20 cellular contexts compared by ENCODE assay signal in genomic region chr2:190717306-190717705, GRCh38.
DNase-seq lines count a peak whose midpoint lies in the region; ATAC-seq and TF ChIP-seq lines count a peak whose summit lies in the region.
"Had no signal": no experiment of that assay in that cellular context is flagged by ENCODE, and none has a peak within 500 bp of the region (broad histone marks: within the 10 kb centered on the region; RNA-seq: fewer than 3 reads in every experiment).

No MANE protein-coding gene starts in this region.

- peak overlapping the region; percentile 11 to 95 for H3K27ac Mint-ChIP-seq in activated naive CD4-positive, alpha-beta T cell treated with anti-CD3 and anti-CD28 coated beads, Interleukin-2, amount 50 U/mL, for 72 hours
- no peak overlapping the region for H3K27ac Mint-ChIP-seq in activated naive CD4-positive, alpha-beta T cell treated with anti-CD3 and anti-CD28 coated beads, Interleukin-2, amount 10 ng/mL, durations not matched to agents 7 days and 5 days
- peak overlapping the region; percentile 83 for H3K27ac Mint-ChIP-seq in activated naive CD8-positive, alpha-beta T cell treated with anti-CD3 and anti-CD28 coated beads, Interleukin-2, amount 50 U/mL, for 24 hours
- H3K27ac Mint-ChIP-seq in stimulated activated naive CD8-positive, alpha-beta T cell treated with anti-CD3 and anti-CD28 coated beads, Interleukin-15, amount 100 ng/mL, for 72 hours: peak overlapping the region; percentile 55 to 66
- no peak overlapping the region for H3K27ac Mint-ChIP-seq in CD14-positive monocyte
- H3K27ac Mint-ChIP-seq: CD4-positive, alpha-beta memory T cell; endodermal cell; natural killer cell; stimulated activated naive B cell treated with anti-CD40 and anti-IgM and Interleukin-4, amounts not matched to agents 10 μg/mL and 1 μg/mL and 100 μg/mL, for 72 hours had no signal

- H3K4me2 ChIP-seq in Loucy (ENCODE audit: low read depth, low read length, poor library complexity, severe bottlenecking) (peak overlapping the region; percentile 25), hepatocyte (no peak overlapping the region)

- H2AFZ ChIP-seq in Loucy (ENCODE audit: low read length) (no peak overlapping the region), hepatocyte (no peak overlapping the region)

- intact Hi-C loops in CD14-positive monocyte (cut with micrococcal nuclease): no loop called here

- H3K9me3 ChIP-seq in Loucy (ENCODE audit: insufficient read depth, low read depth, low read length) (no peaks in the 10 kb centered on the region), hepatocyte (ENCODE audit: low read depth) (no peaks in the 10 kb centered on the region)
- H3K9me3 ChIP-seq: ascending aorta, ovary had no signal

- ATAC-seq in activated naive CD4-positive, alpha-beta T cell treated with anti-CD3 and anti-CD28 coated beads, Interleukin-2, amount 50 U/mL, for 72 hours: no peak
- no peak for ATAC-seq in activated naive CD8-positive, alpha-beta T cell treated with anti-CD3 and anti-CD28 coated beads, Interleukin-2, amount 50 U/mL, for 24 hours
- no peak for ATAC-seq in stimulated activated naive CD8-positive, alpha-beta T cell treated with anti-CD3 and anti-CD28 coated beads, Interleukin-15, amount 100 ng/mL, for 72 hours
- no peak for ATAC-seq in GM21825 (IDR thresholded peaks at IDR 0.05; ENCODE audit: unreplicated experiment)
- ATAC-seq: left ventricle myocardium superior; natural killer cell; SK-N-SH treated with all-trans-retinoic acid at 6 μM for 48 hours; stimulated activated naive B cell treated with anti-CD40 and anti-IgM and Interleukin-4, amounts not matched to agents 10 μg/mL and 1 μg/mL and 100 μg/mL, for 72 hours had no signal

- H3K27me3 ChIP-seq in Loucy (ENCODE audit: insufficient read depth, low read length, poor library complexity, severe bottlenecking): no peaks in the 10 kb centered on the region
- H3K27me3 ChIP-seq in hepatocyte: no peaks in the 10 kb centered on the region
- H3K27me3 ChIP-seq: ascending aorta, ovary had no signal

- peaks cover 9% of the 10 kb centered on the region for H3K4me1 Mint-ChIP-seq in activated naive CD4-positive, alpha-beta T cell treated with anti-CD3 and anti-CD28 coated beads, Interleukin-2, amount 10 ng/mL, durations not matched to agents 7 days and 5 days
- peaks cover 64% of the 10 kb centered on the region for H3K4me1 Mint-ChIP-seq in activated naive CD8-positive, alpha-beta T cell treated with anti-CD3 and anti-CD28 coated beads, Interleukin-2, amount 50 U/mL, for 24 hours
- peaks cover 62% of the 10 kb centered on the region for H3K4me1 Mint-ChIP-seq in stimulated activated naive CD8-positive, alpha-beta T cell treated with anti-CD3 and anti-CD28 coated beads, Interleukin-15, amount 100 ng/mL, for 72 hours
- no peaks in the 10 kb centered on the region for H3K4me1 Mint-ChIP-seq in CD14-positive monocyte
- H3K4me1 Mint-ChIP-seq: natural killer cell had no signal

- peaks cover 0 to 9% of the 10 kb centered on the region in 2 donors for H3K36me3 Mint-ChIP-seq in activated naive CD4-positive, alpha-beta T cell treated with anti-CD3 and anti-CD28 coated beads, Interleukin-2, amount 50 U/mL, for 72 hours
- H3K36me3 Mint-ChIP-seq in activated naive CD4-positive, alpha-beta T cell treated with anti-CD3 and anti-CD28 coated beads, Interleukin-2, amount 10 ng/mL, durations not matched to agents 7 days and 5 days: no peaks in the 10 kb centered on the region
- H3K36me3 Mint-ChIP-seq in activated naive CD8-positive, alpha-beta T cell treated with anti-CD3 and anti-CD28 coated beads, Interleukin-2, amount 50 U/mL, for 24 hours (ENCODE audit: low read depth): no peaks in the 10 kb centered on the region
- no peaks in the 10 kb centered on the region for H3K36me3 Mint-ChIP-seq in CD14-positive monocyte
- H3K36me3 Mint-ChIP-seq: CD4-positive, alpha-beta memory T cell; natural killer cell; stimulated activated naive B cell treated with anti-CD40 and anti-IgM and Interleukin-4, amounts not matched to agents 10 μg/mL and 1 μg/mL and 100 μg/mL, for 72 hours had no signal

- no peak for DNase-seq in activated naive CD4-positive, alpha-beta T cell treated with anti-CD3 and anti-CD28 coated beads, Interleukin-2, amount 50 U/mL, for 72 hours (ENCODE audit: low spot score in 2 of 2)
- DNase-seq in activated naive CD4-positive, alpha-beta T cell treated with anti-CD3 and anti-CD28 coated beads, Interleukin-2, amount 10 ng/mL, durations not matched to agents 7 days and 5 days: no peak
- no peak for DNase-seq in activated naive CD8-positive, alpha-beta T cell treated with anti-CD3 and anti-CD28 coated beads, Interleukin-2, amount 50 U/mL, for 24 hours
- DNase-seq in stimulated activated naive CD8-positive, alpha-beta T cell treated with anti-CD3 and anti-CD28 coated beads, Interleukin-15, amount 100 ng/mL, for 72 hours: no peak
- DNase-seq in hepatocyte (ENCODE audit: low spot score) (no peak), CD14-positive monocyte (ENCODE audit: low spot score) (no peak)
- DNase-seq: activated CD4-positive, alpha-beta T cell treated with anti-CD3 and anti-CD28 coated beads, Interleukin-2, amount 50 U/mL, for 1 hour; CD4-positive, alpha-beta memory T cell; cortex of kidney; endodermal cell; left ventricle myocardium superior; midbrain; natural killer cell; OCI-M1; ovary; stimulated activated naive B cell treated with anti-CD40 and anti-IgM and Interleukin-4, amounts not matched to agents 10 μg/mL and 1 μg/mL and 100 μg/mL, for 72 hours had no signal

- H3K4me3 Mint-ChIP-seq in activated naive CD4-positive, alpha-beta T cell treated with anti-CD3 and anti-CD28 coated beads, Interleukin-2, amount 10 ng/mL, durations not matched to agents 7 days and 5 days: no peak overlapping the region
- H3K4me3 Mint-ChIP-seq in activated naive CD8-positive, alpha-beta T cell treated with anti-CD3 and anti-CD28 coated beads, Interleukin-2, amount 50 U/mL, for 24 hours: no peak overlapping the region
- peak overlapping the region in 1 of 2 donors; percentile 33 for H3K4me3 Mint-ChIP-seq in stimulated activated naive CD8-positive, alpha-beta T cell treated with anti-CD3 and anti-CD28 coated beads, Interleukin-15, amount 100 ng/mL, for 72 hours
- no peak overlapping the region for H3K4me3 Mint-ChIP-seq in CD14-positive monocyte
- H3K4me3 Mint-ChIP-seq: CD4-positive, alpha-beta memory T cell; endodermal cell; natural killer cell; stimulated activated naive B cell treated with anti-CD40 and anti-IgM and Interleukin-4, amounts not matched to agents 10 μg/mL and 1 μg/mL and 100 μg/mL, for 72 hours had no signal

- H3K27me3 Mint-ChIP-seq in activated naive CD4-positive, alpha-beta T cell treated with anti-CD3 and anti-CD28 coated beads, Interleukin-2, amount 10 ng/mL, durations not matched to agents 7 days and 5 days: peaks cover 4% of the 10 kb centered on the region
- no peaks in the 10 kb centered on the region for H3K27me3 Mint-ChIP-seq in activated naive CD8-positive, alpha-beta T cell treated with anti-CD3 and anti-CD28 coated beads, Interleukin-2, amount 50 U/mL, for 24 hours
- H3K27me3 Mint-ChIP-seq in stimulated activated naive CD8-positive, alpha-beta T cell treated with anti-CD3 and anti-CD28 coated beads, Interleukin-15, amount 100 ng/mL, for 72 hours: no peaks in the 10 kb centered on the region
- peaks cover 0 to 3% (median 2%) of the 10 kb centered on the region in 3 donors for H3K27me3 Mint-ChIP-seq in CD14-positive monocyte (ENCODE audit: low read depth in 3 of 3)

- H3K27ac ChIP-seq in hepatocyte: no peak overlapping the region
- H3K27ac ChIP-seq: ascending aorta, ovary had no signal

- TF ChIP-seq CTCF in Loucy (conservative IDR thresholded peaks at IDR 0.05; ENCODE audit: low read length) (no peak), hepatocyte (IDR thresholded peaks at IDR 0.05; ENCODE audit: poor library complexity) (no peak), CD14-positive monocyte (IDR thresholded peaks at IDR 0.05) (no peak)

- no peaks in the 10 kb centered on the region for H3F3A ChIP-seq in Loucy (ENCODE audit: low read depth)

- CTCF ChIA-PET in activated naive CD4-positive, alpha-beta T cell treated with anti-CD3 and anti-CD28 coated beads, Interleukin-2, amount 10 ng/mL, durations not matched to agents 7 days and 5 days (lab: Charles Lee): interaction anchor here (0.6 to 1.1 kb wide), 2 partner anchors 36 to 354 kb away, joined by 3 read pairs; no protein-coding TSS in a partner anchor

- H3K9me2 ChIP-seq in Loucy (replicated peaks; ENCODE audit: low read depth, low read length): no peaks in the 10 kb centered on the region
- no peaks in the 10 kb centered on the region for H3K9me2 ChIP-seq in hepatocyte (replicated peaks; ENCODE audit: insufficient read depth)

- peaks cover 0 to 11% of the 10 kb centered on the region in 2 donors for H3K9me3 Mint-ChIP-seq in activated naive CD4-positive, alpha-beta T cell treated with anti-CD3 and anti-CD28 coated beads, Interleukin-2, amount 50 U/mL, for 72 hours
- no peaks in the 10 kb centered on the region for H3K9me3 Mint-ChIP-seq in activated naive CD4-positive, alpha-beta T cell treated with anti-CD3 and anti-CD28 coated beads, Interleukin-2, amount 10 ng/mL, durations not matched to agents 7 days and 5 days
- H3K9me3 Mint-ChIP-seq in activated naive CD8-positive, alpha-beta T cell treated with anti-CD3 and anti-CD28 coated beads, Interleukin-2, amount 50 U/mL, for 24 hours: no peaks in the 10 kb centered on the region
- peaks cover 0 to 4% of the 10 kb centered on the region in 2 donors for H3K9me3 Mint-ChIP-seq in stimulated activated naive CD8-positive, alpha-beta T cell treated with anti-CD3 and anti-CD28 coated beads, Interleukin-15, amount 100 ng/mL, for 72 hours
- peaks cover 0 to 4% (median 2%) of the 10 kb centered on the region in 7 donors for H3K9me3 Mint-ChIP-seq in CD14-positive monocyte
- H3K9me3 Mint-ChIP-seq: CD4-positive, alpha-beta memory T cell; natural killer cell; stimulated activated naive B cell treated with anti-CD40 and anti-IgM and Interleukin-4, amounts not matched to agents 10 μg/mL and 1 μg/mL and 100 μg/mL, for 72 hours had no signal

- 84% methylated on average over 3 of the region's 3 CpGs for whole genome bisulfite sequencing in hepatocyte (ENCODE audit: low lambda C conversion rate, missing lambda C conversion rate)

- H3K36me3 ChIP-seq in Loucy (ENCODE audit: insufficient read depth, low read length) (no peaks in the 10 kb centered on the region), hepatocyte (replicated peaks; ENCODE audit: insufficient read depth, low read depth) (no peaks in the 10 kb centered on the region)
- H3K36me3 ChIP-seq: ascending aorta, ovary had no signal

- no peak overlapping the region for H3K9ac ChIP-seq in Loucy (ENCODE audit: low read depth, low read length, poor library complexity, severe bottlenecking)

- no peak overlapping the region for H3K4me3 ChIP-seq in Loucy (ENCODE audit: low read length, poor library complexity, severe bottlenecking)
- no peak overlapping the region for H3K4me3 ChIP-seq in hepatocyte
- H3K4me3 ChIP-seq: ascending aorta, ovary had no signal

- peaks cover 26% of the 10 kb centered on the region for H3K4me1 ChIP-seq in Loucy (ENCODE audit: insufficient read depth, low read length, poor library complexity, severe bottlenecking)
- peaks cover 7% of the 10 kb centered on the region for H3K4me1 ChIP-seq in hepatocyte (ENCODE audit: insufficient read depth)
- H3K4me1 ChIP-seq: ascending aorta had no signal

- H3K79me2 ChIP-seq in Loucy (ENCODE audit: insufficient read depth, low read length) (no peaks in the 10 kb centered on the region), hepatocyte (no peaks in the 10 kb centered on the region)

- H4K20me1 ChIP-seq in Loucy (ENCODE audit: insufficient read depth, low read length, poor library complexity, severe bottlenecking): no peaks in the 10 kb centered on the region
- H4K20me1 ChIP-seq in hepatocyte (ENCODE audit: insufficient read depth, poor library complexity, severe bottlenecking): no peaks in the 10 kb centered on the region

Comparison
In these comparisons a context has a peak if more than half of its experiments do, and no peak if none do; other contexts are left out.
1. H3K27ac Mint-ChIP-seq: peak in activated naive CD4-positive, alpha-beta T cell treated with anti-CD3 and anti-CD28 coated beads, Interleukin-2, amount 50 U/mL, for 72 hours (2 of 2), activated naive CD8-positive, alpha-beta T cell treated with anti-CD3 and anti-CD28 coated beads, Interleukin-2, amount 50 U/mL, for 24 hours (single experiment) and stimulated activated naive CD8-positive, alpha-beta T cell treated with anti-CD3 and anti-CD28 coated beads, Interleukin-15, amount 100 ng/mL, for 72 hours (2 of 2); none in activated naive CD4-positive, alpha-beta T cell treated with anti-CD3 and anti-CD28 coated beads, Interleukin-2, amount 10 ng/mL, durations not matched to agents 7 days and 5 days (single experiment) and CD14-positive monocyte (0 of 7).